In genomic region chr9:38322937-38323336, GRCh38 we compare ENCODE assay signal across 34 cellular contexts.
"Had no signal": no experiment of that assay in that cellular context is flagged by ENCODE, and none has a peak within 500 bp of the region (broad histone marks: within the 10 kb centered on the region; RNA-seq: fewer than 3 reads in every experiment).

No MANE protein-coding gene starts in this region.

- H3K9me3 ChIP-seq: MG63 had no signal

- H3K36me3 ChIP-seq: MG63 had no signal

- DNase-seq: Karpas-422, Kasumi-1, MG63, MM.1S, MV-4-11, NCI-H1048, NCI-H1092, NCI-H1092 treated with DMSO at 0.1 percent for 48 hours, NCI-H1105, NCI-H1105 treated with DMSO at 0.1 percent for 48 hours, NCI-H1417, NCI-H1417 treated with DMSO at 0.1 percent for 48 hours, NCI-H1436, NCI-H1436 treated with DMSO at 0.1 percent for 48 hours, NCI-H146, NCI-H1694, NCI-H1694 treated with DMSO at 0.1 percent for 48 hours, NCI-H187, NCI-H187 treated with DMSO at 0.1 percent for 48 hours, NCI-H1930, NCI-H2029, NCI-H2029 treated with DMSO at 0.1 percent for 48 hours, NCI-H2081, NCI-H2081 treated with DMSO at 0.1 percent for 48 hours, NCI-H2107, NCI-H2171, NCI-H2227 treated with DMSO at 0.1 percent for 48 hours, NCI-H226, NCI-H345, NCI-H446, NCI-H446 treated with DMSO at 0.1 percent for 48 hours, NCI-H510A, NCI-H510A treated with DMSO at 0.1 percent for 48 hours, NCI-H524 had no signal
